Comparison of ENCODE assay signal across 1 cellular context in the genomic region with DNA sequence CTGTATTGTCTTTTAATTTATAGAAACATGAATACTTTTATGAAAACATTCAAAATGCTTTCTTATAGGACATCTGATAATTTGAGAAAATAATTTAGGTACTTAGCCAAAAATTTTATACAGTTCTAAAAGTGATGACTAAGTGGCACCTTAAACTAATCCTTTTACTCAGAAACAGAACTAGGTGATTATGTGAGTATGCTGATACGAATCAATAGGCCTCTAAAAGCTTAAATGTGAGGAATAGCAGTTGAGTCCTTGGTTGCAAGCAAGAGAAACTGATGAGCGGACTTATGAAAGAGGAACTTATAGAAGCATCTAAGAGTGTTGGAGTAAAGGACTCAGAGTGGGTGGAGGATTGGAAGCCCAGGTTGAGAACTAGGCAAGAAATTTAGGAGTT.
TF ChIP-seq lines count a peak whose summit lies in the region.

No MANE protein-coding gene starts in this region.

TF ChIP-seq in GM23338, 12 proteins besides CTCF, POLR2A, EP300 and RAD21 (continued from another document):
- TF ChIP-seq, protein P1, sequence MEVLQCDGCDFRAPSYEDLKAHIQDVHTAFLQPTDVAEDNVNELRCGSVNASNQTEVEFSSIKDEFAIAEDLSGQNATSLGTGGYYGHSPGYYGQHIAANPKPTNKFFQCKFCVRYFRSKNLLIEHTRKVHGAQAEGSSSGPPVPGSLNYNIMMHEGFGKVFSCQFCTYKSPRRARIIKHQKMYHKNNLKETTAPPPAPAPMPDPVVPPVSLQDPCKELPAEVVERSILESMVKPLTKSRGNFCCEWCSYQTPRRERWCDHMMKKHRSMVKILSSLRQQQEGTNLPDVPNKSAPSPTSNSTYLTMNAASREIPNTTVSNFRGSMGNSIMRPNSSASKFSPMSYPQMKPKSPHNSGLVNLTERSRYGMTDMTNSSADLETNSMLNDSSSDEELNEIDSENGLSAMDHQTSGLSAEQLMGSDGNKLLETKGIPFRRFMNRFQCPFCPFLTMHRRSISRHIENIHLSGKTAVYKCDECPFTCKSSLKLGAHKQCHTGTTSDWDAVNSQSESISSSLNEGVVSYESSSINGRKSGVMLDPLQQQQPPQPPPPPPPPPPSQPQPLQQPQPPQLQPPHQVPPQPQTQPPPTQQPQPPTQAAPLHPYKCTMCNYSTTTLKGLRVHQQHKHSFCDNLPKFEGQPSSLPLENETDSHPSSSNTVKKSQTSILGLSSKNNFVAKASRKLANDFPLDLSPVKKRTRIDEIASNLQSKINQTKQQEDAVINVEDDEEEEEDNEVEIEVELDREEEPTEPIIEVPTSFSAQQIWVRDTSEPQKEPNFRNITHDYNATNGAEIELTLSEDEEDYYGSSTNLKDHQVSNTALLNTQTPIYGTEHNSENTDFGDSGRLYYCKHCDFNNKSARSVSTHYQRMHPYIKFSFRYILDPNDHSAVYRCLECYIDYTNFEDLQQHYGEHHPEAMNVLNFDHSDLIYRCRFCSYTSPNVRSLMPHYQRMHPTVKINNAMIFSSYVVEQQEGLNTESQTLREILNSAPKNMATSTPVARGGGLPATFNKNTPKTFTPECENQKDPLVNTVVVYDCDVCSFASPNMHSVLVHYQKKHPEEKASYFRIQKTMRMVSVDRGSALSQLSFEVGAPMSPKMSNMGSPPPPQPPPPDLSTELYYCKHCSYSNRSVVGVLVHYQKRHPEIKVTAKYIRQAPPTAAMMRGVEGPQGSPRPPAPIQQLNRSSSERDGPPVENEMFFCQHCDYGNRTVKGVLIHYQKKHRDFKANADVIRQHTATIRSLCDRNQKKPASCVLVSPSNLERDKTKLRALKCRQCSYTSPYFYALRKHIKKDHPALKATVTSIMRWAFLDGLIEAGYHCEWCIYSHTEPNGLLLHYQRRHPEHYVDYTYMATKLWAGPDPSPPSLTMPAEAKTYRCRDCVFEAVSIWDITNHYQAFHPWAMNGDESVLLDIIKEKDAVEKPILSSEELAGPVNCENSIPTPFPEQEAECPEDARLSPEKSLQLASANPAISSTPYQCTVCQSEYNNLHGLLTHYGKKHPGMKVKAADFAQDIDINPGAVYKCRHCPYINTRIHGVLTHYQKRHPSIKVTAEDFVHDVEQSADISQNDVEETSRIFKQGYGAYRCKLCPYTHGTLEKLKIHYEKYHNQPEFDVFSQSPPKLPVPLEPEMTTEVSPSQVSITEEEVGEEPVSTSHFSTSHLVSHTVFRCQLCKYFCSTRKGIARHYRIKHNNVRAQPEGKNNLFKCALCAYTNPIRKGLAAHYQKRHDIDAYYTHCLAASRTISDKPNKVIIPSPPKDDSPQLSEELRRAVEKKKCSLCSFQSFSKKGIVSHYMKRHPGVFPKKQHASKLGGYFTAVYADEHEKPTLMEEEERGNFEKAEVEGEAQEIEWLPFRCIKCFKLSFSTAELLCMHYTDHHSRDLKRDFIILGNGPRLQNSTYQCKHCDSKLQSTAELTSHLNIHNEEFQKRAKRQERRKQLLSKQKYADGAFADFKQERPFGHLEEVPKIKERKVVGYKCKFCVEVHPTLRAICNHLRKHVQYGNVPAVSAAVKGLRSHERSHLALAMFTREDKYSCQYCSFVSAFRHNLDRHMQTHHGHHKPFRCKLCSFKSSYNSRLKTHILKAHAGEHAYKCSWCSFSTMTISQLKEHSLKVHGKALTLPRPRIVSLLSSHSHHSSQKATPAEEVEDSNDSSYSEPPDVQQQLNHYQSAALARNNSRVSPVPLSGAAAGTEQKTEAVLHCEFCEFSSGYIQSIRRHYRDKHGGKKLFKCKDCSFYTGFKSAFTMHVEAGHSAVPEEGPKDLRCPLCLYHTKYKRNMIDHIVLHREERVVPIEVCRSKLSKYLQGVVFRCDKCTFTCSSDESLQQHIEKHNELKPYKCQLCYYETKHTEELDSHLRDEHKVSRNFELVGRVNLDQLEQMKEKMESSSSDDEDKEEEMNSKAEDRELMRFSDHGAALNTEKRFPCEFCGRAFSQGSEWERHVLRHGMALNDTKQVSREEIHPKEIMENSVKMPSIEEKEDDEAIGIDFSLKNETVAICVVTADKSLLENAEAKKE (CRISPR knock-in tag; IDR thresholded peaks at IDR 0.05) = no peak
- no peak for TF ChIP-seq STAT1 (IDR thresholded peaks at IDR 0.05; ENCODE audit: unreplicated experiment)
- TF ChIP-seq EZH2phosphoT487 (IDR thresholded peaks at IDR 0.05; ENCODE audit: unreplicated experiment) = no peak
- TF ChIP-seq, protein P2, sequence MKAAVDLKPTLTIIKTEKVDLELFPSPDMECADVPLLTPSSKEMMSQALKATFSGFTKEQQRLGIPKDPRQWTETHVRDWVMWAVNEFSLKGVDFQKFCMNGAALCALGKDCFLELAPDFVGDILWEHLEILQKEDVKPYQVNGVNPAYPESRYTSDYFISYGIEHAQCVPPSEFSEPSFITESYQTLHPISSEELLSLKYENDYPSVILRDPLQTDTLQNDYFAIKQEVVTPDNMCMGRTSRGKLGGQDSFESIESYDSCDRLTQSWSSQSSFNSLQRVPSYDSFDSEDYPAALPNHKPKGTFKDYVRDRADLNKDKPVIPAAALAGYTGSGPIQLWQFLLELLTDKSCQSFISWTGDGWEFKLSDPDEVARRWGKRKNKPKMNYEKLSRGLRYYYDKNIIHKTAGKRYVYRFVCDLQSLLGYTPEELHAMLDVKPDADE (IDR thresholded peaks at IDR 0.05) = no peak
